Comparison of ENCODE assay signal across 11 cellular contexts in the genomic region with DNA sequence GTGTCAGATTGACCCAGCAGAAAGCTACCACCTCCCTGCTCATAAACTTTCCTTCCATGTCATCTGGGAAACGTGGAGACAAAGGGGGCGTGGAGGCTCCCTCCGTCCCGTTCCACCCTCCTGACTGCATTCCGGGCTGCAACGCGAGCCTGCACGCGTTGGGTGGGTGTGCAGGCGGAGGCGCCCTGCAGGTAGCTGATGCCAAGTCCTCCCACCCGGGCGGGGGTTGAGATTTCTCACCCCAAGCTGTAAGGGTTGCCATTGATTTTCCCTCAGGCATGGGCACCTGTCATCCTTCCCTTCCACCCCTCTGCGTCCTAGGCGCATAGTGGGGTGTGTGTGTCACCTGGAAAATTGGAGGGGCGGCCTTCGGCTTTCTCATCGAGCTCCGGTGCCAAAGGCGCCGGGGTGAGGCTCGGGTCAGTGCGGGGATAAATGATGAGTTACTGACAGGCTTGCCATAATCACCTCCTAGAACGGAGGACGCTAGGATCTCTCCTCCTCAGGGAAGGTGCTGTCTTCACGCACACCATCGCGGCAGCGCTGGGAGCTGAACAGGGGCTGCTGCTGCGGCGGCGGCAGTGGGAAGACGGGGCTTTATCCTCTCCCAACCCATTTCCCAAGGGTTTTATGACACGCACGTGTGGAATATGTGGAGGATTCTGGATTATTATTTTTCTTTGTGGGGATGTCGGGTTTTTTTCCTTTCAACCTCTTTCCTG. TPM values are rescaled to one million over a fixed set of nuclear protein-coding genes. Genes with fewer than 3 reads are reported as not detected.
DNase-seq lines count a peak whose midpoint lies in the region; ATAC-seq, FAIRE-seq and TF ChIP-seq lines count a peak whose summit lies in the region.
"Had no signal": no experiment of that assay in that cellular context is flagged by ENCODE, and none has a peak within 500 bp of the region (broad histone marks: within the 10 kb centered on the region; RNA-seq: fewer than 3 reads in every experiment).

No MANE protein-coding gene starts in this region.

- DNase-seq in NCI-H2171 treated with DMSO at 0.1 percent for 48 hours (lab: John Stamatoyannopoulos, UW), result peak; percentile 54
- no peak for DNase-seq in NCI-H2171 (lab: John Stamatoyannopoulos, UW)
- DNase-seq in cardiac fibroblast (ENCODE audit: low read depth in 2 of 2), result no peak
- DNase-seq in kidney, result no peak
- DNase-seq in uterus, result no peak
- DNase-seq: activated CD4-positive, alpha-beta memory T cell treated with anti-CD3 and anti-CD28 coated beads for 36 hours; MV-4-11 had no signal

- H3K27me3 ChIP-seq in skeletal muscle tissue (ENCODE audit: control insufficient read depth in 3 of 3, insufficient read depth in 3 of 3, low read length in 3 of 3) (peaks cover 27 to 39% (median 36%) of the 10 kb centered on the region in 3 donors), uterus (no peaks in the 10 kb centered on the region)

- no peak for TF ChIP-seq POLR2A in uterus (IDR thresholded peaks at IDR 0.05)

- no peaks in the 10 kb centered on the region for H3K36me3 ChIP-seq in kidney (ENCODE audit: control insufficient read depth in 1 of 2, insufficient read depth in 2 of 2, low read length in 2 of 2)
- H3K36me3 ChIP-seq in skeletal muscle tissue (ENCODE audit: control insufficient read depth in 3 of 3, insufficient read depth in 3 of 3, low read length in 3 of 3), result no peaks in the 10 kb centered on the region
- no peaks in the 10 kb centered on the region for H3K36me3 ChIP-seq in uterus

- no peak for TF ChIP-seq CTCF in cardiac fibroblast (IDR thresholded peaks at IDR 0.05; ENCODE audit: low read depth, low read length)
- no peak for TF ChIP-seq CTCF in kidney (IDR thresholded peaks at IDR 0.05; ENCODE audit: borderline replicate concordance, extremely low read depth, insufficient read depth)
- TF ChIP-seq CTCF in uterus (IDR thresholded peaks at IDR 0.05), result no peak

- H3K27ac ChIP-seq in kidney (ENCODE audit: low read depth in 2 of 2, low read length in 2 of 2) (no peak overlapping the region), skeletal muscle tissue (ENCODE audit: low read depth, low read length) (no peak overlapping the region), uterus (no peak overlapping the region)

- no peak for FAIRE-seq in kidney (lab: Jason Lieb, UNC)

- H3K9me3 ChIP-seq in kidney (ENCODE audit: control insufficient read depth in 1 of 2, low read length in 2 of 2) (no peaks in the 10 kb centered on the region), skeletal muscle tissue (ENCODE audit: control insufficient read depth in 3 of 3, low read length in 3 of 3) (no peaks in the 10 kb centered on the region), uterus (no peaks in the 10 kb centered on the region)

- intact Hi-C loops in kidney (cut with DNase I) (no loop called here), uterus (cut with DNase I; ENCODE audit: low total_unique reads) (no loop called here)

- peaks cover 0 to 3% of the 10 kb centered on the region in 2 donors for H3K4me1 ChIP-seq in kidney (ENCODE audit: control insufficient read depth in 1 of 2, insufficient read depth in 1 of 2, low read depth in 1 of 2, low read length in 2 of 2)
- H3K4me1 ChIP-seq in skeletal muscle tissue (ENCODE audit: control insufficient read depth in 3 of 3, insufficient read depth in 3 of 3, low read length in 3 of 3), result peaks cover 3 to 15% (median 7%) of the 10 kb centered on the region in 3 donors
- peaks cover 0 to 4% of the 10 kb centered on the region in 2 donors for H3K4me1 ChIP-seq in uterus

- ATAC-seq in HG03097 (IDR thresholded peaks at IDR 0.05; ENCODE audit: low FRiP score, unreplicated experiment) (no peak), GM18502 (IDR thresholded peaks at IDR 0.05; ENCODE audit: poor library complexity, unreplicated experiment) (no peak)

- H3K4me3 ChIP-seq in cardiac fibroblast (replicated peaks in 1 of 2; ENCODE audit: low read depth in 2 of 2, low read length in 2 of 2), result peak overlapping the region; percentile 50 to 54
- H3K4me3 ChIP-seq in kidney (ENCODE audit: low read length in 2 of 2), result peak overlapping the region; percentile 50 to 59
- H3K4me3 ChIP-seq in skeletal muscle tissue (ENCODE audit: low read length in 3 of 3), result peak overlapping the region; percentile 59 to 72 (median 68)
- no peak overlapping the region for H3K4me3 ChIP-seq in uterus

- no peak overlapping the region for H3K9ac ChIP-seq in kidney (ENCODE audit: low read length in 2 of 2)
- no peak overlapping the region for H3K9ac ChIP-seq in skeletal muscle tissue (ENCODE audit: low read depth in 1 of 3, low read length in 3 of 3)

RNA-seq across cellular contexts. Expression of a gene that starts 0.9 kb away (rescaled TPM):
- 0.98 TPM for total RNA-seq in kidney
- 21.6 TPM for polyA plus RNA-seq in kidney (ENCODE audit: insufficient read depth, low read depth, low replicate concordance)
- total RNA-seq in skeletal muscle tissue, result 6.3 TPM
- total RNA-seq in uterus, result under 1 TPM in 1 of 4 donors, not detected in 3; 0.41 TPM
- total RNA-seq: activated CD4-positive, alpha-beta memory T cell treated with anti-CD3 and anti-CD28 coated beads for 36 hours; SK-MEL-5 had no signal

Comparison
In these comparisons a context has a peak if more than half of its experiments do, and no peak if none do; other contexts are left out.
1. H3K4me3 ChIP-seq: peak in cardiac fibroblast (2 of 2), kidney (2 of 2) and skeletal muscle tissue (3 of 3); none in uterus (0 of 2).